ENCODE assay signal across 21 cellular contexts in the genomic region with DNA sequence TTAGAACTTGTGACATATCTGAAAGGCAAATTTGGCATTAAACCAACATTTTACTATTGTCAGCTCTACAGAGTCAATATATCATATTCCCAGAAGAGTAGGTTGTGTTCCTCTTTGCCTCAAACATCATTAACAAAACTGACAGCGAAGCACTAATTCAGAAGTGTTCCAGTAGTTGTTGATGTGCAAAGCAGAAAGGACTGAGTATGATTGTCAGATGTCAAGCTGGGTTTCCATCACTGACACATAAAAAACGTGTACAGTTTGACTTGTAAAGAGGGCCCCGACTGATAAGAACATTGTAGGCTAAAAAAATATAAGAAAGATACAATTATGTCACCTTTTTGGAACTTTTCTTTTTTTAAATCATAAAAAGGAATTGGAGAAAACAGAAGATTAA.
A peak's percentile ranks its signal among the peaks of the same experiment; 100 is the strongest.
DNase-seq lines count a peak whose midpoint lies in the region; ATAC-seq lines count a peak whose summit lies in the region.
"Had no signal": no experiment of that assay in that cellular context is flagged by ENCODE, and none has a peak within 500 bp of the region (broad histone marks: within the 10 kb centered on the region; RNA-seq: fewer than 3 reads in every experiment).

No MANE protein-coding gene starts in this region.

- peaks cover under 1% of the 10 kb centered on the region for H3K27me3 Mint-ChIP-seq in activated naive CD8-positive, alpha-beta T cell treated with anti-CD3 and anti-CD28 coated beads for 36 hours

- no peaks in the 10 kb centered on the region for H3K4me1 Mint-ChIP-seq in activated naive CD8-positive, alpha-beta T cell treated with anti-CD3 and anti-CD28 coated beads for 36 hours
- H3K4me1 Mint-ChIP-seq: mesothelial cell of epicardium had no signal

- no peak overlapping the region for H3K27ac Mint-ChIP-seq in activated naive CD8-positive, alpha-beta T cell treated with anti-CD3 and anti-CD28 coated beads for 36 hours
- H3K27ac Mint-ChIP-seq: activated naive CD8-positive, alpha-beta T cell; mesothelial cell of epicardium; naive thymus-derived CD8-positive, alpha-beta T cell had no signal

- H3K4me3 Mint-ChIP-seq in activated naive CD8-positive, alpha-beta T cell treated with anti-CD3 and anti-CD28 coated beads for 36 hours: no peak overlapping the region
- H3K4me3 Mint-ChIP-seq: activated naive CD8-positive, alpha-beta T cell; mesothelial cell of epicardium; naive thymus-derived CD8-positive, alpha-beta T cell had no signal

- H3K9me3 Mint-ChIP-seq in activated naive CD8-positive, alpha-beta T cell treated with anti-CD3 and anti-CD28 coated beads for 36 hours: peaks cover 1% of the 10 kb centered on the region

- no peaks in the 10 kb centered on the region for H3K36me3 Mint-ChIP-seq in activated naive CD8-positive, alpha-beta T cell treated with anti-CD3 and anti-CD28 coated beads for 36 hours
- H3K36me3 Mint-ChIP-seq: activated naive CD8-positive, alpha-beta T cell; mesothelial cell of epicardium; naive thymus-derived CD8-positive, alpha-beta T cell had no signal

- no peak for ATAC-seq in GM21737 (IDR thresholded peaks at IDR 0.05; ENCODE audit: unreplicated experiment)
- ATAC-seq: naive thymus-derived CD8-positive, alpha-beta T cell; stimulated activated naive CD8-positive, alpha-beta T cell treated with anti-CD3 and anti-CD28 coated beads, Interleukin-15, Interleukin-2, amounts not matched to agents 100 U/mL and 50 U/mL, for 24 hours had no signal

- peak in 2 of 3 experiments; percentile 62 to 68 for DNase-seq in NCI-H1417 (lab: John Stamatoyannopoulos, UW)
- no peak for DNase-seq in NCI-H1417 treated with DMSO at 0.1 percent for 48 hours (lab: John Stamatoyannopoulos, UW)
- peak; percentile 26 for DNase-seq in NCI-H2081 treated with DMSO at 0.1 percent for 48 hours (lab: John Stamatoyannopoulos, UW)
- peak; percentile 96 for DNase-seq in NCI-H748 (lab: John Stamatoyannopoulos, UW; ENCODE audit: unreplicated experiment)
- DNase-seq in middle frontal gyrus (ENCODE audit: extremely low spot score, low spot score): no peak
- DNase-seq in activated naive CD8-positive, alpha-beta T cell treated with anti-CD3 and anti-CD28 coated beads for 36 hours: no peak
- no peak for DNase-seq in RKO (ENCODE audit: low spot score)
- DNase-seq: activated CD4-positive, alpha-beta T cell treated with anti-CD3 and anti-CD28 coated beads for 4 hours; activated T-cell treated with anti-CD3 and anti-CD28 coated beads for 4 hours; DND-41; effector memory CD4-positive, alpha-beta T cell; H7; KBM-7; naive thymus-derived CD8-positive, alpha-beta T cell; SHP77 treated with DMSO at 0.1 percent for 48 hours; stimulated activated naive CD8-positive, alpha-beta T cell treated with anti-CD3 and anti-CD28 coated beads, Interleukin-15, Interleukin-2, amounts not matched to agents 100 U/mL and 50 U/mL, for 24 hours; testis; uterus had no signal

Comparison
In these comparisons a context has a peak if more than half of its experiments do, and no peak if none do; other contexts are left out.
1. DNase-seq: peak in NCI-H1417 (2 of 3), NCI-H2081 treated with DMSO at 0.1 percent for 48 hours (single experiment) and NCI-H748 (single experiment); none in NCI-H1417 treated with DMSO at 0.1 percent for 48 hours (single experiment), middle frontal gyrus (single experiment), activated naive CD8-positive, alpha-beta T cell treated with anti-CD3 and anti-CD28 coated beads for 36 hours (single experiment) and RKO (single experiment).